Comparison of ENCODE assay signal across 8 cellular contexts in the genomic region with DNA sequence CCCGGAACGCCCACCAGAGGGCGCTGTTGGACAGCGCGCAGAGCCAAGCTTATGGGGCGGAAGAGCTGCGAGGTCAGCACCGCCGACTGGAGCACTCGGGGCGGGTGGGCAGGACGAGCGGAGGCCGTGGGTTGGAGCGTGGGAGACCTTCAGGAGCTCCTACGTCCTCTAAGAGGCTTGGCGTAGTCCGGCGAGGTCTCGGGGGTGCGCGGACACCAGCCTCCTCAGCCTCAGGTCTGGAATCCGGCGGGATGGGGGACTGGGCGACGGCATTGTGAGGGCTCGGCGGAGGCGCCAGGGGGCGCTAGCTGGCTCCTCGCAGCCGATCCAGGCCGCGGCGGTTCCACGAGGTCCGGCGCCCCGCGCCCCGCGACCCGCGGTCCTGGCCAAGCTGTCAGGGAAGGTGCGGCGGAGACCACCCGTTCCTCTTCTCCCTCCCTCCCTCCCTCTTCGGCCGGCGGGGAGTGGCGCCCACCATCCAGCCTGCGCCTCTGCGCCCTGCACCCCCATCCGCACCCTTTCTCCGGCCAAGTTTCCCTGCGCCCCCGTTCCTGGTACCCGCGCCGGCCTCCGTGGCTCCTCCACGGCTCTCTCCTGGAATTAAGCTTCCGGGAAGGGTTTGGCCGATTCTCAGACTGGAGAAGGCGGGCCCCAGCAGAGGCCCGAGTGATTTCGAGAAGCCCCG. TPM values are rescaled to one million over a fixed set of nuclear protein-coding genes. Genes with fewer than 3 reads are reported as not detected.
A peak's percentile ranks its signal among the peaks of the same experiment; 100 is the strongest.
DNase-seq lines count a peak whose midpoint lies in the region; ATAC-seq and TF ChIP-seq lines count a peak whose summit lies in the region.

No MANE protein-coding gene starts in this region.

- intact Hi-C loops in dorsolateral prefrontal cortex (cut with DNase I): loop anchor here (1.0 to 5.0 kb wide), 5 partner anchors 24 to 198 kb away; a partner anchor contains a TSS
- intact Hi-C loops in lower lobe of right lung (cut with DNase I): no loop called here

- no peaks in the 10 kb centered on the region for H3K36me3 ChIP-seq in lower lobe of right lung

- TF ChIP-seq CTCF in C4-2B (conservative IDR thresholded peaks at IDR 0.05) (peak; percentile 100), dorsolateral prefrontal cortex (IDR thresholded peaks at IDR 0.05 in 54 of 56, conservative IDR thresholded peaks at IDR 0.05 in 2 of 56; ENCODE audit: low read depth in 1 of 56, partially characterized antibody in 56 of 56) (peak; percentile 83 to 100 (median 99)), lower lobe of right lung (IDR thresholded peaks at IDR 0.05) (peak; percentile 97)

- peak overlapping the region; percentile 36 to 76 (median 61) for H3K4me3 ChIP-seq in dorsolateral prefrontal cortex
- H3K4me3 ChIP-seq in lower lobe of right lung: peak overlapping the region; percentile 53

- peak; percentile 90 for ATAC-seq in GM19324 (IDR thresholded peaks at IDR 0.05; ENCODE audit: low FRiP score, unreplicated experiment)
- peak; percentile 84 for ATAC-seq in HG03439 (IDR thresholded peaks at IDR 0.05; ENCODE audit: unreplicated experiment)
- ATAC-seq in lower lobe of right lung: peak; percentile 93 to 95

- H3K4me1 ChIP-seq in lower lobe of right lung: peaks cover 16% of the 10 kb centered on the region

- DNase-seq in NCI-H526 treated with DMSO at 0.1 percent for 48 hours (lab: John Stamatoyannopoulos, UW) (peak; percentile 84), dorsolateral prefrontal cortex (peak in 9 of 10 donors; percentile 66 to 87 (median 72)), lower lobe of right lung (peak; percentile 85)
- peak; percentile 76 to 80 for DNase-seq in activated CD4-positive, alpha-beta T cell treated with anti-CD3 and anti-CD28 coated beads, Interleukin-2, amount 50 U/mL, for 4 hours
- peak; percentile 60 to 74 (median 62) for DNase-seq in stimulated activated CD4-positive, alpha-beta T cell treated with anti-CD3 and anti-CD28 coated beads, TNF-alpha, amount 100 ng/mL, for 48 hours (ENCODE audit: low read depth in 3 of 3)

- no peaks in the 10 kb centered on the region for H3K9me3 ChIP-seq in lower lobe of right lung

- H3K27me3 ChIP-seq in dorsolateral prefrontal cortex (peaks cover 0 to 45% (median 6%) of the 10 kb centered on the region in 45 donors), lower lobe of right lung (ENCODE audit: low read depth) (peaks cover 97% of the 10 kb centered on the region)

- H3K27ac ChIP-seq in C4-2B (peak overlapping the region; percentile 18; the same call in 1 of the 2 replicates), dorsolateral prefrontal cortex (peak overlapping the region in 45 of 59 donors; percentile 4 to 94 (median 67)), lower lobe of right lung (no peak overlapping the region)

RNA-seq across cellular contexts. Expression of a gene that starts 24.3 kb away (rescaled TPM):
- total RNA-seq in dorsolateral prefrontal cortex: 10 to 100 TPM; 42.1 to 75.8 (median 58.1) TPM
- 58.2 TPM for total RNA-seq in lower lobe of right lung
